Comparison of ENCODE assay signal across 1 cellular context in the genomic region with DNA sequence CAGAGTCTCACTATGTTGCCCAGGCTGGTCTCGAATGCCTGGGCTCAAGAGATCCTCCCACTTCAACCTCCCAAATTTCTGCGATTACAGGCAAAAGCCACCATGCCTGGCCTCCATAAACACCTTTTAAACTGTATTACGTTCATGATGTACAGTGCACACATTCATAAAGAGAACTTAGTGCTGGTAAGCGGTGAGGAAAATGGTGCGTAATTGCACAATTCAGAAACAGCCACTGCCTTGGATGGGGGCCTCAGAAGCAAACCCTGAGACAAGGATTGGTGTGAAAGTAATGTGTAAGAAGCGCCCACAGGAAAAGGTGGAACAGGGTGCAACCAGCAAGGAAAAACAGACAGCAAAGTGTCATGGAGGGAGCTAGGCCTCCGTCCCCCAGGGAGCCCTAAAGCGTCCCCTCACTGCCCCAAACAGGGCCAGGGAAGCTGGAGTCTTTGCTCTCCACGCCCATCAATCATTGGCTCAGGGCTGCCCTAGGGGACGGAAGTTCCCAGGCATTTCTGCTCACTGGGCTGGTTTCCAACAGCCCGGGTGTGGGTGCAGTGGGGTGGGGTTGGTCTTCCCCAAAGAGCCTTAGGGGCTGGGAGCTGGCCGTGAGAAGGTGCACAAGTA.
TF ChIP-seq lines count a peak whose summit lies in the region.

No MANE protein-coding gene starts in this region.

TF ChIP-seq in K562, 482 proteins besides CTCF, POLR2A, EP300 and RAD21 (continues in another document):
- TF ChIP-seq SRF (CRISPR knock-in tag; IDR thresholded peaks at IDR 0.05): no peak
- 0 out of 2 replicates have a peak, but pooled peaks have one; percentile 55 for TF ChIP-seq ZNF165 (CRISPR knock-in tag; IDR thresholded peaks at IDR 0.05; ENCODE audit: borderline replicate concordance)
- no peak for TF ChIP-seq HDAC2 (IDR thresholded peaks at IDR 0.05)
- no peak for TF ChIP-seq ZNF77 (CRISPR knock-in tag; IDR thresholded peaks at IDR 0.05)
- TF ChIP-seq ZBED1 (IDR thresholded peaks at IDR 0.05): no peak
- TF ChIP-seq UBTF (IDR thresholded peaks at IDR 0.05; ENCODE audit: borderline replicate concordance in 1 of 2, low read depth in 2 of 2, low read length in 2 of 2): no peak
- peak; percentile 64 for TF ChIP-seq NFIC (IDR thresholded peaks at IDR 0.05)
- TF ChIP-seq, protein P1, sequence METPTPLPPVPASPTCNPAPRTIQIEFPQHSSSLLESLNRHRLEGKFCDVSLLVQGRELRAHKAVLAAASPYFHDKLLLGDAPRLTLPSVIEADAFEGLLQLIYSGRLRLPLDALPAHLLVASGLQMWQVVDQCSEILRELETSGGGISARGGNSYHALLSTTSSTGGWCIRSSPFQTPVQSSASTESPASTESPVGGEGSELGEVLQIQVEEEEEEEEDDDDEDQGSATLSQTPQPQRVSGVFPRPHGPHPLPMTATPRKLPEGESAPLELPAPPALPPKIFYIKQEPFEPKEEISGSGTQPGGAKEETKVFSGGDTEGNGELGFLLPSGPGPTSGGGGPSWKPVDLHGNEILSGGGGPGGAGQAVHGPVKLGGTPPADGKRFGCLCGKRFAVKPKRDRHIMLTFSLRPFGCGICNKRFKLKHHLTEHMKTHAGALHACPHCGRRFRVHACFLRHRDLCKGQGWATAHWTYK (CRISPR knock-in tag; IDR thresholded peaks at IDR 0.05): no peak
- 0 out of 2 replicates have a peak, but pooled peaks have one; percentile 49 for TF ChIP-seq KLF6 (CRISPR knock-in tag; IDR thresholded peaks at IDR 0.05; ENCODE audit: borderline replicate concordance)
- no peak for TF ChIP-seq MCM5 (IDR thresholded peaks at IDR 0.05; ENCODE audit: low read depth)
- TF ChIP-seq DACH1 (IDR thresholded peaks at IDR 0.05; ENCODE audit: partially characterized antibody): no peak
- no peak for TF ChIP-seq TAF15 (IDR thresholded peaks at IDR 0.05; ENCODE audit: low read depth, low read length)
- no peak for TF ChIP-seq SMAD2 (IDR thresholded peaks at IDR 0.05; ENCODE audit: low read depth, low read length)
- TF ChIP-seq, protein P2, sequence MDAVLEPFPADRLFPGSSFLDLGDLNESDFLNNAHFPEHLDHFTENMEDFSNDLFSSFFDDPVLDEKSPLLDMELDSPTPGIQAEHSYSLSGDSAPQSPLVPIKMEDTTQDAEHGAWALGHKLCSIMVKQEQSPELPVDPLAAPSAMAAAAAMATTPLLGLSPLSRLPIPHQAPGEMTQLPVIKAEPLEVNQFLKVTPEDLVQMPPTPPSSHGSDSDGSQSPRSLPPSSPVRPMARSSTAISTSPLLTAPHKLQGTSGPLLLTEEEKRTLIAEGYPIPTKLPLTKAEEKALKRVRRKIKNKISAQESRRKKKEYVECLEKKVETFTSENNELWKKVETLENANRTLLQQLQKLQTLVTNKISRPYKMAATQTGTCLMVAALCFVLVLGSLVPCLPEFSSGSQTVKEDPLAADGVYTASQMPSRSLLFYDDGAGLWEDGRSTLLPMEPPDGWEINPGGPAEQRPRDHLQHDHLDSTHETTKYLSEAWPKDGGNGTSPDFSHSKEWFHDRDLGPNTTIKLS (IDR thresholded peaks at IDR 0.05; ENCODE audit: borderline replicate concordance, low read depth): no peak
- TF ChIP-seq, protein P3, sequence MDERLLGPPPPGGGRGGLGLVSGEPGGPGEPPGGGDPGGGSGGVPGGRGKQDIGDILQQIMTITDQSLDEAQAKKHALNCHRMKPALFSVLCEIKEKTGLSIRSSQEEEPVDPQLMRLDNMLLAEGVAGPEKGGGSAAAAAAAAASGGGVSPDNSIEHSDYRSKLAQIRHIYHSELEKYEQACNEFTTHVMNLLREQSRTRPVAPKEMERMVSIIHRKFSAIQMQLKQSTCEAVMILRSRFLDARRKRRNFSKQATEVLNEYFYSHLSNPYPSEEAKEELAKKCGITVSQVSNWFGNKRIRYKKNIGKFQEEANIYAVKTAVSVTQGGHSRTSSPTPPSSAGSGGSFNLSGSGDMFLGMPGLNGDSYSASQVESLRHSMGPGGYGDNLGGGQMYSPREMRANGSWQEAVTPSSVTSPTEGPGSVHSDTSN (CRISPR knock-in tag; IDR thresholded peaks at IDR 0.05; ENCODE audit: low read depth): peak; percentile 69
- TF ChIP-seq, protein P3 (tag; conservative IDR thresholded peaks at IDR 0.05; ENCODE audit: low read depth): peak; percentile 93
- no peak for TF ChIP-seq FOS (IDR thresholded peaks at IDR 0.05; ENCODE audit: extremely low read depth, insufficient read length)
- TF ChIP-seq MAZ (CRISPR knock-in tag; conservative IDR thresholded peaks at IDR 0.05 in 1 of 2, IDR thresholded peaks at IDR 0.05 in 1 of 2): no peak
- TF ChIP-seq ZNF184 (CRISPR knock-in tag; IDR thresholded peaks at IDR 0.05): no peak
- TF ChIP-seq ILF3 (IDR thresholded peaks at IDR 0.05; ENCODE audit: borderline replicate concordance): no peak
- TF ChIP-seq EWSR1 (IDR thresholded peaks at IDR 0.05; ENCODE audit: borderline replicate concordance, low read depth, partially characterized antibody): no peak
- TF ChIP-seq PKNOX1 (IDR thresholded peaks at IDR 0.05): peak; percentile 96
- TF ChIP-seq L3MBTL2 (IDR thresholded peaks at IDR 0.05): no peak
- TF ChIP-seq, protein P4, sequence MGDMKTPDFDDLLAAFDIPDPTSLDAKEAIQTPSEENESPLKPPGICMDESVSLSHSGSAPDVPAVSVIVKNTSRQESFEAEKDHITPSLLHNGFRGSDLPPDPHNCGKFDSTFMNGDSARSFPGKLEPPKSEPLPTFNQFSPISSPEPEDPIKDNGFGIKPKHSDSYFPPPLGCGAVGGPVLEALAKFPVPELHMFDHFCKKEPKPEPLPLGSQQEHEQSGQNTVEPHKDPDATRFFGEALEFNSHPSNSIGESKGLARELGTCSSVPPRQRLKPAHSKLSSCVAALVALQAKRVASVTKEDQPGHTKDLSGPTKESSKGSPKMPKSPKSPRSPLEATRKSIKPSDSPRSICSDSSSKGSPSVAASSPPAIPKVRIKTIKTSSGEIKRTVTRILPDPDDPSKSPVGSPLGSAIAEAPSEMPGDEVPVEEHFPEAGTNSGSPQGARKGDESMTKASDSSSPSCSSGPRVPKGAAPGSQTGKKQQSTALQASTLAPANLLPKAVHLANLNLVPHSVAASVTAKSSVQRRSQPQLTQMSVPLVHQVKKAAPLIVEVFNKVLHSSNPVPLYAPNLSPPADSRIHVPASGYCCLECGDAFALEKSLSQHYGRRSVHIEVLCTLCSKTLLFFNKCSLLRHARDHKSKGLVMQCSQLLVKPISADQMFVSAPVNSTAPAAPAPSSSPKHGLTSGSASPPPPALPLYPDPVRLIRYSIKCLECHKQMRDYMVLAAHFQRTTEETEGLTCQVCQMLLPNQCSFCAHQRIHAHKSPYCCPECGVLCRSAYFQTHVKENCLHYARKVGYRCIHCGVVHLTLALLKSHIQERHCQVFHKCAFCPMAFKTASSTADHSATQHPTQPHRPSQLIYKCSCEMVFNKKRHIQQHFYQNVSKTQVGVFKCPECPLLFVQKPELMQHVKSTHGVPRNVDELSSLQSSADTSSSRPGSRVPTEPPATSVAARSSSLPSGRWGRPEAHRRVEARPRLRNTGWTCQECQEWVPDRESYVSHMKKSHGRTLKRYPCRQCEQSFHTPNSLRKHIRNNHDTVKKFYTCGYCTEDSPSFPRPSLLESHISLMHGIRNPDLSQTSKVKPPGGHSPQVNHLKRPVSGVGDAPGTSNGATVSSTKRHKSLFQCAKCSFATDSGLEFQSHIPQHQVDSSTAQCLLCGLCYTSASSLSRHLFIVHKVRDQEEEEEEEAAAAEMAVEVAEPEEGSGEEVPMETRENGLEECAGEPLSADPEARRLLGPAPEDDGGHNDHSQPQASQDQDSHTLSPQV (IDR thresholded peaks at IDR 0.05): peak; percentile 68; the same call in 1 of the 2 replicates
- TF ChIP-seq, protein P5, sequence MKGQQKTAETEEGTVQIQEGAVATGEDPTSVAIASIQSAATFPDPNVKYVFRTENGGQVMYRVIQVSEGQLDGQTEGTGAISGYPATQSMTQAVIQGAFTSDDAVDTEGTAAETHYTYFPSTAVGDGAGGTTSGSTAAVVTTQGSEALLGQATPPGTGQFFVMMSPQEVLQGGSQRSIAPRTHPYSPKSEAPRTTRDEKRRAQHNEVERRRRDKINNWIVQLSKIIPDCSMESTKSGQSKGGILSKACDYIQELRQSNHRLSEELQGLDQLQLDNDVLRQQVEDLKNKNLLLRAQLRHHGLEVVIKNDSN (CRISPR knock-in tag; IDR thresholded peaks at IDR 0.05): no peak
- no peak for TF ChIP-seq GTF2F1 (IDR thresholded peaks at IDR 0.05; ENCODE audit: low read depth, low read length)
- TF ChIP-seq CEBPG (CRISPR knock-in tag; IDR thresholded peaks at IDR 0.05): peak; percentile 31; the same call in 1 of the 2 replicates
- no peak for TF ChIP-seq CEBPG (tag; conservative IDR thresholded peaks at IDR 0.05 in 1 of 2, IDR thresholded peaks at IDR 0.05 in 1 of 2)
- no peak for TF ChIP-seq SMARCB1 (IDR thresholded peaks at IDR 0.05; ENCODE audit: insufficient read length, low read depth)
- no peak for TF ChIP-seq GABPB1 (CRISPR knock-in tag; IDR thresholded peaks at IDR 0.05)
